In the genomic region with DNA sequence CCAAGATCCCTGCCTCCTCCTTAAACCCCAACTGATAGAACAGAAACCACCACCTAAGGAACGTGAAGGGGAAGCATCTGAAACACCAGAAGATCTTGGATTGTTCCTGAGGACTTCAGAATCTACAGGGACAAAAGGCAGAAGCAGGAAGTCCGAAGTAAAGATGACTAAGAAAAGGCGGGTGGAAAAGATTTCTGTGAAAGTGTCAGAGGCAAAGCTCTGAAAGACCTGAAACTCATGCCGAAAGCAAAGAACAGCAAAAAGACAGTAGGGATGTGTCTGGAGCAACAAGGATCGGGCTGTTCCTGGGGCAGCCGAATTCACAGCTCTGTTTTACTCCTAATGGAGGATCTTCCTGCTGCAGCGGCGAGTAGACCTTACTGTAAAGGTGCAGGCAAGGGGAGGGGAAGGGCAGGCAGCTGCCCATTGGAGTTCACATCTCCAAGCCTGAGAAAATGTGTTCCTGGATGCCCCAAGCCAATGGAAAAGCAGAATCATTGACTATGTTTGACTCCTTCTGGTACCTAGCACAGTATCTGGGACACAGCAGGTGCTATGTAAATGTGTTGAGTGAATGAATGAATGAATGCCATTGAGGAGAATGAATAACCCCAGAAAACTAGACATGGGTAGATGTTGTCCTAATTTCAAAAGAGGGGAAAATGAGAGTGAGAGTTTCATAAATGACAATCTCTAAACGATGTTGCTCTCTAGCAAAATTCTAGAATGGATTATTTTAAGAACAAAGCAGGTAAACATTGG, we compare ENCODE assay signal across 8 cellular contexts. TPM values are rescaled to one million over a fixed set of nuclear protein-coding genes. Genes with fewer than 3 reads are reported as not detected.
DNase-seq lines count a peak whose midpoint lies in the region; ATAC-seq and TF ChIP-seq lines count a peak whose summit lies in the region.

No MANE protein-coding gene starts in this region.

- peak overlapping the region; percentile 96 for H3K4me3 ChIP-seq in AG10803 (ENCODE audit: low read length)
- peak overlapping the region; percentile 69 for H3K4me3 ChIP-seq in OCI-LY1 (ENCODE audit: low read depth, low read length, poor library complexity, severe bottlenecking)
- H3K4me3 ChIP-seq in aorta (ENCODE audit: low read length in 2 of 2): peak overlapping the region; percentile 50 to 96

- H3K27me3 ChIP-seq in OCI-LY1 (ENCODE audit: insufficient read depth, low read length): peaks cover 5% of the 10 kb centered on the region; the same call in 1 of the 2 replicates
- H3K27me3 ChIP-seq in aorta (ENCODE audit: control insufficient read depth in 1 of 2, insufficient read depth in 2 of 2, low read length in 1 of 2): no peaks in the 10 kb centered on the region

- DNase-seq in AG10803 (ENCODE audit: low read depth) (no peak), dermis blood vessel endothelial cell (peak; percentile 34), midbrain (lab: John Stamatoyannopoulos, UW) (peak; percentile 40), aorta (peak in 1 of 2 donors; percentile 70), pons (ENCODE audit: low spot score) (no peak)

- peaks cover 7% of the 10 kb centered on the region; the same call in 1 of the 2 replicates for H3F3A ChIP-seq in OCI-LY1 (ENCODE audit: insufficient read depth, low read length)

- H3K27ac ChIP-seq in OCI-LY1 (ENCODE audit: low read depth, low read length, poor library complexity, severe bottlenecking) (no peak overlapping the region), aorta (ENCODE audit: low read depth in 1 of 2, low read length in 2 of 2) (peak overlapping the region in 1 of 2 donors; percentile 77)

- no peaks in the 10 kb centered on the region for H4K20me1 ChIP-seq in OCI-LY1 (ENCODE audit: insufficient read depth, low read length)

- no peaks in the 10 kb centered on the region for H3K9me2 ChIP-seq in OCI-LY1 (ENCODE audit: low read depth, low read length)

- TF ChIP-seq CTCF in AG10803 (conservative IDR thresholded peaks at IDR 0.05; ENCODE audit: low read length) (no peak), OCI-LY1 (IDR thresholded peaks at IDR 0.05; ENCODE audit: low read length) (no peak)

- intact Hi-C loops in aorta (cut with DNase I): loop anchor here in 1 of 2 donors (1.0 kb wide), 1 partner anchor 40 kb away; the partner anchor contains the start of gene PDIA4

- H3K4me1 ChIP-seq in OCI-LY1 (ENCODE audit: insufficient read depth, low read length, severe bottlenecking): peaks cover 53% of the 10 kb centered on the region
- H3K4me1 ChIP-seq in aorta (ENCODE audit: control insufficient read depth in 1 of 2, insufficient read depth in 2 of 2, low read length in 2 of 2): peaks cover 0 to 2% of the 10 kb centered on the region in 2 donors

- H3K9me3 ChIP-seq in OCI-LY1 (ENCODE audit: low read length): no peaks in the 10 kb centered on the region
- no peaks in the 10 kb centered on the region for H3K9me3 ChIP-seq in aorta (ENCODE audit: control insufficient read depth, low read length)

- H2AFZ ChIP-seq in OCI-LY1 (ENCODE audit: low read length): peak overlapping the region; percentile 48

- peak overlapping the region; percentile 71 for H3K9ac ChIP-seq in OCI-LY1 (ENCODE audit: low read length)

- ATAC-seq in GM19438 (IDR thresholded peaks at IDR 0.05; ENCODE audit: low read depth, unreplicated experiment): peak; percentile 7
- no peak for ATAC-seq in aorta (ENCODE audit: low FRiP score)
- no peak for ATAC-seq in GM18517 (IDR thresholded peaks at IDR 0.05; ENCODE audit: unreplicated experiment)

- H3K4me2 ChIP-seq in OCI-LY1 (ENCODE audit: low read length): peak overlapping the region; percentile 80

- H3K36me3 ChIP-seq in OCI-LY1 (ENCODE audit: insufficient read depth, low read length): no peaks in the 10 kb centered on the region
- H3K36me3 ChIP-seq in aorta (ENCODE audit: control insufficient read depth in 1 of 2, insufficient read depth in 2 of 2, low read length in 1 of 2): no peaks in the 10 kb centered on the region

- no peaks in the 10 kb centered on the region for H3K79me2 ChIP-seq in OCI-LY1 (ENCODE audit: insufficient read depth, low read length)

- 6 to 7% methylated on average over 9 of the region's 9 CpGs for WGBS in aorta, 2 donors

RNA-seq across cellular contexts. Expression of gene PDIA4, which starts 40.4 kb away (rescaled TPM):
- total RNA-seq in dermis blood vessel endothelial cell: 411 and 434 TPM in 2 replicates
- 10 to 100 TPM; 80.0 to 86.0 TPM for total RNA-seq in aorta
- polyA plus RNA-seq in aorta: 10 to 100 TPM; 24.4 to 47.7 TPM

Comparison
In these comparisons a context has a peak if more than half of its experiments do, and no peak if none do; other contexts are left out.
1. DNase-seq: peak in dermis blood vessel endothelial cell (single experiment) and midbrain (single experiment); none in AG10803 (single experiment) and pons (single experiment).
2. Peak in every context shown above with its lines, with median percentiles within 50 percentile points of each other: H3K4me3 ChIP-seq.